1 cellular context compared by ENCODE assay signal in genomic region chr18:62710417-62710816, GRCh38.
TF ChIP-seq lines count a peak whose summit lies in the region.

No MANE protein-coding gene starts in this region.

TF ChIP-seq in WTC11, 78 proteins besides CTCF, POLR2A, EP300 and RAD21 (continued from another document):
- TF ChIP-seq MLX (CRISPR knock-in tag; IDR thresholded peaks at IDR 0.05) (no peak), ELF4 (CRISPR knock-in tag; IDR thresholded peaks at IDR 0.05; ENCODE audit: low read depth) (no peak), ZNF219 (CRISPR knock-in tag; IDR thresholded peaks at IDR 0.05; ENCODE audit: borderline replicate concordance) (no peak), JAZF1 (CRISPR knock-in tag; IDR thresholded peaks at IDR 0.05) (no peak), USF2 (CRISPR knock-in tag; IDR thresholded peaks at IDR 0.05) (no peak), FOXK1 (CRISPR knock-in tag; IDR thresholded peaks at IDR 0.05) (no peak), E2F5 (CRISPR knock-in tag; IDR thresholded peaks at IDR 0.05) (no peak)
